Comparison of ENCODE assay signal across 1 cellular context in genomic region chrX:41382699-41383645, GRCh38.
A peak's percentile ranks its signal among the peaks of the same experiment; 100 is the strongest.
TF ChIP-seq lines count a peak whose summit lies in the region.

No MANE protein-coding gene starts in this region.

TF ChIP-seq in K562, 482 proteins besides CTCF, POLR2A, EP300 and RAD21 (continued from another document):
- TF ChIP-seq CHD7 (IDR thresholded peaks at IDR 0.05; ENCODE audit: low read depth, low read length): no peak
- TF ChIP-seq ZNF507 (tag; conservative IDR thresholded peaks at IDR 0.05): no peak
- no peak for TF ChIP-seq ESRRA (IDR thresholded peaks at IDR 0.05; ENCODE audit: borderline replicate concordance, low read depth)
- no peak for TF ChIP-seq ZNF311 (CRISPR knock-in tag; IDR thresholded peaks at IDR 0.05)
- no peak for TF ChIP-seq HMGN3 (IDR thresholded peaks at IDR 0.05; ENCODE audit: borderline replicate concordance, extremely low read depth, insufficient read length, low read depth, low read length)
- TF ChIP-seq SOX6 (IDR thresholded peaks at IDR 0.05): peak; percentile 16; the same call in 1 of the 2 replicates
- no peak for TF ChIP-seq ARNT (IDR thresholded peaks at IDR 0.05)
- no peak for TF ChIP-seq SNIP1 (IDR thresholded peaks at IDR 0.05; ENCODE audit: low read depth)
- TF ChIP-seq CGGBP1 (CRISPR knock-in tag; IDR thresholded peaks at IDR 0.05): no peak
- TF ChIP-seq HNRNPUL1 (IDR thresholded peaks at IDR 0.05; ENCODE audit: low read length): no peak
- no peak for TF ChIP-seq ZNF551 (CRISPR knock-in tag; IDR thresholded peaks at IDR 0.05)
- TF ChIP-seq E4F1 (CRISPR knock-in tag; IDR thresholded peaks at IDR 0.05; ENCODE audit: borderline replicate concordance): no peak
TF ChIP-seq in K562: peak in this region for 15.
